In genomic region chr1:28176492-28177470, GRCh38 we compare ENCODE assay signal across 9 cellular contexts. TPM values are rescaled to one million over a fixed set of nuclear protein-coding genes. Genes with fewer than 3 reads are reported as not detected.
DNase-seq lines count a peak whose midpoint lies in the region; ATAC-seq and TF ChIP-seq lines count a peak whose summit lies in the region.
"Had no signal": no experiment of that assay in that cellular context is flagged by ENCODE, and none has a peak within 500 bp of the region (broad histone marks: within the 10 kb centered on the region; RNA-seq: fewer than 3 reads in every experiment).

Gene PTAFR, minus strand, starts transcription at chr1:28176690. Its CDS starts 25,669 bp downstream, at chr1:28151021.

- ATAC-seq in GM18861 (IDR thresholded peaks at IDR 0.05; ENCODE audit: unreplicated experiment) = peak; percentile 40
- no peak for ATAC-seq in IMR-90 (ENCODE audit: low read depth)
- ATAC-seq in HG03045 (IDR thresholded peaks at IDR 0.05; ENCODE audit: unreplicated experiment) = no peak
- ATAC-seq in HG03108 (IDR thresholded peaks at IDR 0.05; ENCODE audit: unreplicated experiment) = no peak

- TF ChIP-seq POLR2A in IMR-90 (IDR thresholded peaks at IDR 0.05; ENCODE audit: low read depth, low read length) = no peak

- H3K4ac ChIP-seq in IMR-90 (ENCODE audit: low read depth, low read length) = no peak within 1 kb of the TSS; the same call in 1 of the 2 replicates

- H3K27ac ChIP-seq in IMR-90 (ENCODE audit: insufficient read depth, low read length) (no peak within 1 kb of the TSS), coronary artery (peak within 1 kb of the TSS in 1 of 2 donors; percentile 72), rectal smooth muscle tissue (ENCODE audit: low read depth, low read length) (no peak within 1 kb of the TSS)

- DNase-seq in IMR-90 (no peak), coronary artery (ENCODE audit: low spot score) (no peak), NCI-H82 treated with DMSO at 0.1 percent for 48 hours (lab: John Stamatoyannopoulos, UW; ENCODE audit: unreplicated experiment) (no peak), D341Med (ENCODE audit: low spot score) (no peak)
- DNase-seq: NCI-H1930 had no signal

- intact Hi-C loops in IMR-90 (cut with micrococcal nuclease) = no loop called here

- peak within 1 kb of the TSS; percentile 62 for H2AK9ac ChIP-seq in IMR-90 (replicated peaks; ENCODE audit: low read depth, low read length, poor library complexity)

- H3K9ac ChIP-seq in IMR-90 (ENCODE audit: low read depth, low read length) (no peak within 1 kb of the TSS), rectal smooth muscle tissue (ENCODE audit: low read length) (no peak within 1 kb of the TSS)

- H2BK20ac ChIP-seq in IMR-90 (ENCODE audit: low read depth, low read length) = no peak within 1 kb of the TSS

- in situ Hi-C loops in IMR-90 (cut with MboI; ENCODE audit: low sequenced_read_pairs) = no loop called here

- WGBS in IMR-90 (ENCODE audit: extremely low coverage in 2 of 2, insufficient read length in 1 of 2), 2 experiments = 75% methylated on average over 14 of the region's 18 CpGs; no CpG with 5 or more reads in 1 of the 2 experiments

- H4K5ac ChIP-seq in IMR-90 (ENCODE audit: low read depth, low read length) = no peak within 1 kb of the TSS; the same call in 1 of the 2 replicates

- H2BK120ac ChIP-seq in IMR-90 (ENCODE audit: low read depth, low read length) = peak within 1 kb of the TSS; percentile 18; the same call in 1 of the 2 replicates

- no peak for TF ChIP-seq CTCF in IMR-90 (conservative IDR thresholded peaks at IDR 0.05; ENCODE audit: low read depth, low read length)
- no peak for TF ChIP-seq CTCF in coronary artery (IDR thresholded peaks at IDR 0.05)

- no peaks in the 10 kb centered on the region for H3K9me3 ChIP-seq in IMR-90 (ENCODE audit: control insufficient read depth, insufficient read depth, low read length)

- dilution Hi-C loops in IMR-90 (cut with HindIII; ENCODE audit: low sequenced_read_pairs, unreplicated experiment) = no loop called here

- no peak within 1 kb of the TSS for H2AFZ ChIP-seq in IMR-90 (replicated peaks; ENCODE audit: low read length, poor library complexity)

- no peaks in the 10 kb centered on the region for H3K79me1 ChIP-seq in IMR-90 (ENCODE audit: low read depth in 1 of 2, low read length in 2 of 2)

- CTCF ChIA-PET in IMR-90 (lab: Yijun Ruan, JAX) = no interaction called here

- no peak within 1 kb of the TSS for H3K23ac ChIP-seq in IMR-90 (ENCODE audit: low read depth, low read length)

- no peak within 1 kb of the TSS for H2BK5ac ChIP-seq in IMR-90 (ENCODE audit: low read depth, low read length, poor library complexity, severe bottlenecking)

- peak within 1 kb of the TSS; percentile 43; the same call in 1 of the 2 replicates for H2AK5ac ChIP-seq in IMR-90 (ENCODE audit: low read depth, low read length)

- no peak within 1 kb of the TSS for H3K4me2 ChIP-seq in IMR-90 (ENCODE audit: low read depth, low read length)

- H3K36me3 ChIP-seq in IMR-90 (ENCODE audit: control insufficient read depth, insufficient read depth, low read length) (no peaks in the 10 kb centered on the region), rectal smooth muscle tissue (ENCODE audit: control insufficient read depth, insufficient read depth, low read length) (no peaks in the 10 kb centered on the region)

- POLR2A ChIA-PET in IMR-90 (lab: Charles Lee; ENCODE audit: unreplicated experiment) = no interaction called here

- no peak within 1 kb of the TSS for H3K4me3 ChIP-seq in IMR-90 (ENCODE audit: insufficient read depth, low read depth, low read length)
- H3K4me3 ChIP-seq in coronary artery = peak within 1 kb of the TSS; percentile 54
- peak within 1 kb of the TSS; percentile 10 for H3K4me3 ChIP-seq in rectal smooth muscle tissue (ENCODE audit: low read length)

- no peak within 1 kb of the TSS for H3K56ac ChIP-seq in IMR-90 (ENCODE audit: extremely low read depth, insufficient read depth, low read length)

- 0 out of 4 replicates have a peak within 1 kb of the TSS, but pooled peaks of 1 of the 2 experiments have one; percentile 29 for H4K8ac ChIP-seq in IMR-90 (ENCODE audit: low read depth in 2 of 2, low read length in 2 of 2)

- no peak within 1 kb of the TSS for H3K14ac ChIP-seq in IMR-90 (replicated peaks; ENCODE audit: low read depth, low read length)

- H4K20me1 ChIP-seq in IMR-90 (ENCODE audit: insufficient read depth, low read length) = no peaks in the 10 kb centered on the region

- TF ChIP-seq RAD21 in IMR-90 (IDR thresholded peaks at IDR 0.05; ENCODE audit: low read length) = no peak

- H3K4me1 ChIP-seq in IMR-90 (ENCODE audit: control insufficient read depth, insufficient read depth, low read length) = peaks cover 22% of the 10 kb centered on the region
- H3K4me1 ChIP-seq in rectal smooth muscle tissue (ENCODE audit: control insufficient read depth, insufficient read depth, low read length) = no peaks in the 10 kb centered on the region

- no TSS peak for BruUV-seq in IMR-90 (replicated peaks; lab: Mats Ljungman, UMichigan)

- H3K9me1 ChIP-seq in IMR-90 (ENCODE audit: insufficient read depth, low read length) = peaks cover 7% of the 10 kb centered on the region; the same call in 1 of the 2 replicates

- no peak within 1 kb of the TSS for H2BK15ac ChIP-seq in IMR-90 (ENCODE audit: low read depth, low read length)

- no peak within 1 kb of the TSS; the same call in 1 of the 2 replicates for H3K18ac ChIP-seq in IMR-90 (ENCODE audit: low read depth, low read length)

- H4K91ac ChIP-seq in IMR-90 (ENCODE audit: insufficient read depth, low read depth, low read length) = no peak within 1 kb of the TSS

- no peaks in the 10 kb centered on the region for H3K27me3 ChIP-seq in IMR-90 (ENCODE audit: control insufficient read depth, insufficient read depth, low read length)
- H3K27me3 ChIP-seq in rectal smooth muscle tissue (ENCODE audit: control insufficient read depth, insufficient read depth, low read length) = no peaks in the 10 kb centered on the region

TF ChIP-seq in IMR-90, 13 proteins besides CTCF, POLR2A, EP300 and RAD21:
- TF ChIP-seq MAZ (IDR thresholded peaks at IDR 0.05; ENCODE audit: borderline replicate concordance, low read depth, low read length) (no peak), FOS (IDR thresholded peaks at IDR 0.05; ENCODE audit: low read depth, low read length) (no peak), CEBPB (IDR thresholded peaks at IDR 0.05; ENCODE audit: low read depth, low read length) (no peak), MAFK (IDR thresholded peaks at IDR 0.05; ENCODE audit: low read depth, low read length) (no peak), BHLHE40 (IDR thresholded peaks at IDR 0.05; ENCODE audit: low read depth, low read length) (no peak), SMC3 (IDR thresholded peaks at IDR 0.05; ENCODE audit: low read depth, low read length) (no peak), RFX5 (IDR thresholded peaks at IDR 0.05; ENCODE audit: low read depth, low read length) (no peak), ELK1 (IDR thresholded peaks at IDR 0.05; ENCODE audit: borderline replicate concordance, low read depth, low read length) (no peak), CHD1 (IDR thresholded peaks at IDR 0.05; ENCODE audit: low read depth, low read length) (no peak), MXI1 (IDR thresholded peaks at IDR 0.05; ENCODE audit: borderline replicate concordance, low read depth, low read length) (no peak), USF2 (IDR thresholded peaks at IDR 0.05; ENCODE audit: low read depth, low read length) (no peak), NFE2L2 (IDR thresholded peaks at IDR 0.05; ENCODE audit: low read depth, low read length) (no peak), RCOR1 (IDR thresholded peaks at IDR 0.05; ENCODE audit: insufficient replicate concordance, low read length) (no peak)

RNA-seq across cellular contexts. Expression of gene PTAFR, which starts in this region (rescaled TPM):
- total RNA-seq in IMR-90 (2012; rRNA removed) = under 0.01 and 0.18 TPM in 2 replicates
- polyA plus RNA-seq in IMR-90 (2012; rRNA removed) = 0.17 and 0.30 TPM in 2 replicates
- polyA plus RNA-seq in IMR-90 (2012; cell fraction: cytosol; rRNA removed) = 0.09 and 0.11 TPM in 2 replicates
- polyA plus RNA-seq in IMR-90 (2012; cell fraction: nucleus; rRNA removed; ENCODE audit: low replicate concordance) = 0.06 and 0.16 TPM in 2 replicates
